Comparison of ENCODE assay signal across 2 cellular contexts in the genomic region with DNA sequence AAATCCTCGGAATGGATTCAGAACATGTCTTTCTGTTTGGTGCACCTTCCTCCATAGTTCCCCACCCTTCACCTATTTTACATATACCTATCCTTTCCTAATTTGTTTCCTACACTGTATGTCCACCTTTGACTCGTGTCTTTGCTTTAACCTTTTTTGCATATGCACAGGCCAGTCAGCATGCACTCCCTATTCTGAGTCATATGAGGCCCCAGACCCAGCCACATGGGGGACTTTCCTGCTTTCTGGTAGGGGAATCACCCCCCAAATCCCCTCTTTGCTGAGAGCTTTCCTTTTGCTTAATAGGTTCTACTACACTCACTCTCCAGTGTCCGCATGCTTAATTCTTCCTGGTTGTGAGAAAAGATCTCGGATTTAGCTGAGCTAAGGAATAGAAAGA.
TF ChIP-seq lines count a peak whose summit lies in the region.

No MANE protein-coding gene starts in this region.

TF ChIP-seq in GM23338, 12 proteins besides CTCF, POLR2A, EP300 and RAD21 (continues in another document):
- TF ChIP-seq, protein P1, sequence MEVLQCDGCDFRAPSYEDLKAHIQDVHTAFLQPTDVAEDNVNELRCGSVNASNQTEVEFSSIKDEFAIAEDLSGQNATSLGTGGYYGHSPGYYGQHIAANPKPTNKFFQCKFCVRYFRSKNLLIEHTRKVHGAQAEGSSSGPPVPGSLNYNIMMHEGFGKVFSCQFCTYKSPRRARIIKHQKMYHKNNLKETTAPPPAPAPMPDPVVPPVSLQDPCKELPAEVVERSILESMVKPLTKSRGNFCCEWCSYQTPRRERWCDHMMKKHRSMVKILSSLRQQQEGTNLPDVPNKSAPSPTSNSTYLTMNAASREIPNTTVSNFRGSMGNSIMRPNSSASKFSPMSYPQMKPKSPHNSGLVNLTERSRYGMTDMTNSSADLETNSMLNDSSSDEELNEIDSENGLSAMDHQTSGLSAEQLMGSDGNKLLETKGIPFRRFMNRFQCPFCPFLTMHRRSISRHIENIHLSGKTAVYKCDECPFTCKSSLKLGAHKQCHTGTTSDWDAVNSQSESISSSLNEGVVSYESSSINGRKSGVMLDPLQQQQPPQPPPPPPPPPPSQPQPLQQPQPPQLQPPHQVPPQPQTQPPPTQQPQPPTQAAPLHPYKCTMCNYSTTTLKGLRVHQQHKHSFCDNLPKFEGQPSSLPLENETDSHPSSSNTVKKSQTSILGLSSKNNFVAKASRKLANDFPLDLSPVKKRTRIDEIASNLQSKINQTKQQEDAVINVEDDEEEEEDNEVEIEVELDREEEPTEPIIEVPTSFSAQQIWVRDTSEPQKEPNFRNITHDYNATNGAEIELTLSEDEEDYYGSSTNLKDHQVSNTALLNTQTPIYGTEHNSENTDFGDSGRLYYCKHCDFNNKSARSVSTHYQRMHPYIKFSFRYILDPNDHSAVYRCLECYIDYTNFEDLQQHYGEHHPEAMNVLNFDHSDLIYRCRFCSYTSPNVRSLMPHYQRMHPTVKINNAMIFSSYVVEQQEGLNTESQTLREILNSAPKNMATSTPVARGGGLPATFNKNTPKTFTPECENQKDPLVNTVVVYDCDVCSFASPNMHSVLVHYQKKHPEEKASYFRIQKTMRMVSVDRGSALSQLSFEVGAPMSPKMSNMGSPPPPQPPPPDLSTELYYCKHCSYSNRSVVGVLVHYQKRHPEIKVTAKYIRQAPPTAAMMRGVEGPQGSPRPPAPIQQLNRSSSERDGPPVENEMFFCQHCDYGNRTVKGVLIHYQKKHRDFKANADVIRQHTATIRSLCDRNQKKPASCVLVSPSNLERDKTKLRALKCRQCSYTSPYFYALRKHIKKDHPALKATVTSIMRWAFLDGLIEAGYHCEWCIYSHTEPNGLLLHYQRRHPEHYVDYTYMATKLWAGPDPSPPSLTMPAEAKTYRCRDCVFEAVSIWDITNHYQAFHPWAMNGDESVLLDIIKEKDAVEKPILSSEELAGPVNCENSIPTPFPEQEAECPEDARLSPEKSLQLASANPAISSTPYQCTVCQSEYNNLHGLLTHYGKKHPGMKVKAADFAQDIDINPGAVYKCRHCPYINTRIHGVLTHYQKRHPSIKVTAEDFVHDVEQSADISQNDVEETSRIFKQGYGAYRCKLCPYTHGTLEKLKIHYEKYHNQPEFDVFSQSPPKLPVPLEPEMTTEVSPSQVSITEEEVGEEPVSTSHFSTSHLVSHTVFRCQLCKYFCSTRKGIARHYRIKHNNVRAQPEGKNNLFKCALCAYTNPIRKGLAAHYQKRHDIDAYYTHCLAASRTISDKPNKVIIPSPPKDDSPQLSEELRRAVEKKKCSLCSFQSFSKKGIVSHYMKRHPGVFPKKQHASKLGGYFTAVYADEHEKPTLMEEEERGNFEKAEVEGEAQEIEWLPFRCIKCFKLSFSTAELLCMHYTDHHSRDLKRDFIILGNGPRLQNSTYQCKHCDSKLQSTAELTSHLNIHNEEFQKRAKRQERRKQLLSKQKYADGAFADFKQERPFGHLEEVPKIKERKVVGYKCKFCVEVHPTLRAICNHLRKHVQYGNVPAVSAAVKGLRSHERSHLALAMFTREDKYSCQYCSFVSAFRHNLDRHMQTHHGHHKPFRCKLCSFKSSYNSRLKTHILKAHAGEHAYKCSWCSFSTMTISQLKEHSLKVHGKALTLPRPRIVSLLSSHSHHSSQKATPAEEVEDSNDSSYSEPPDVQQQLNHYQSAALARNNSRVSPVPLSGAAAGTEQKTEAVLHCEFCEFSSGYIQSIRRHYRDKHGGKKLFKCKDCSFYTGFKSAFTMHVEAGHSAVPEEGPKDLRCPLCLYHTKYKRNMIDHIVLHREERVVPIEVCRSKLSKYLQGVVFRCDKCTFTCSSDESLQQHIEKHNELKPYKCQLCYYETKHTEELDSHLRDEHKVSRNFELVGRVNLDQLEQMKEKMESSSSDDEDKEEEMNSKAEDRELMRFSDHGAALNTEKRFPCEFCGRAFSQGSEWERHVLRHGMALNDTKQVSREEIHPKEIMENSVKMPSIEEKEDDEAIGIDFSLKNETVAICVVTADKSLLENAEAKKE (CRISPR knock-in tag; IDR thresholded peaks at IDR 0.05), result no peak
- TF ChIP-seq EZH2phosphoT487 (IDR thresholded peaks at IDR 0.05; ENCODE audit: unreplicated experiment), result no peak
- no peak for TF ChIP-seq NANOG (IDR thresholded peaks at IDR 0.05; ENCODE audit: borderline replicate concordance)
- no peak for TF ChIP-seq ZNF114 (CRISPR knock-in tag; IDR thresholded peaks at IDR 0.05)
- TF ChIP-seq, protein P2, sequence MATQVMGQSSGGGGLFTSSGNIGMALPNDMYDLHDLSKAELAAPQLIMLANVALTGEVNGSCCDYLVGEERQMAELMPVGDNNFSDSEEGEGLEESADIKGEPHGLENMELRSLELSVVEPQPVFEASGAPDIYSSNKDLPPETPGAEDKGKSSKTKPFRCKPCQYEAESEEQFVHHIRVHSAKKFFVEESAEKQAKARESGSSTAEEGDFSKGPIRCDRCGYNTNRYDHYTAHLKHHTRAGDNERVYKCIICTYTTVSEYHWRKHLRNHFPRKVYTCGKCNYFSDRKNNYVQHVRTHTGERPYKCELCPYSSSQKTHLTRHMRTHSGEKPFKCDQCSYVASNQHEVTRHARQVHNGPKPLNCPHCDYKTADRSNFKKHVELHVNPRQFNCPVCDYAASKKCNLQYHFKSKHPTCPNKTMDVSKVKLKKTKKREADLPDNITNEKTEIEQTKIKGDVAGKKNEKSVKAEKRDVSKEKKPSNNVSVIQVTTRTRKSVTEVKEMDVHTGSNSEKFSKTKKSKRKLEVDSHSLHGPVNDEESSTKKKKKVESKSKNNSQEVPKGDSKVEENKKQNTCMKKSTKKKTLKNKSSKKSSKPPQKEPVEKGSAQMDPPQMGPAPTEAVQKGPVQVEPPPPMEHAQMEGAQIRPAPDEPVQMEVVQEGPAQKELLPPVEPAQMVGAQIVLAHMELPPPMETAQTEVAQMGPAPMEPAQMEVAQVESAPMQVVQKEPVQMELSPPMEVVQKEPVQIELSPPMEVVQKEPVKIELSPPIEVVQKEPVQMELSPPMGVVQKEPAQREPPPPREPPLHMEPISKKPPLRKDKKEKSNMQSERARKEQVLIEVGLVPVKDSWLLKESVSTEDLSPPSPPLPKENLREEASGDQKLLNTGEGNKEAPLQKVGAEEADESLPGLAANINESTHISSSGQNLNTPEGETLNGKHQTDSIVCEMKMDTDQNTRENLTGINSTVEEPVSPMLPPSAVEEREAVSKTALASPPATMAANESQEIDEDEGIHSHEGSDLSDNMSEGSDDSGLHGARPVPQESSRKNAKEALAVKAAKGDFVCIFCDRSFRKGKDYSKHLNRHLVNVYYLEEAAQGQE (IDR thresholded peaks at IDR 0.05; ENCODE audit: unreplicated experiment), result no peak
- TF ChIP-seq CREB1 (CRISPR knock-in tag; IDR thresholded peaks at IDR 0.05; ENCODE audit: low read depth), result no peak
- no peak for TF ChIP-seq JUNB (IDR thresholded peaks at IDR 0.05; ENCODE audit: unreplicated experiment)
- TF ChIP-seq ZNF331 (CRISPR knock-in tag; IDR thresholded peaks at IDR 0.05; ENCODE audit: low read depth), result no peak
- no peak for TF ChIP-seq POLR2AphosphoS5 (IDR thresholded peaks at IDR 0.05; ENCODE audit: low read depth)
- no peak for TF ChIP-seq STAT1 (IDR thresholded peaks at IDR 0.05; ENCODE audit: unreplicated experiment)

TF ChIP-seq in H1, 55 proteins besides CTCF, POLR2A, EP300 and RAD21:
- TF ChIP-seq, protein P3, sequence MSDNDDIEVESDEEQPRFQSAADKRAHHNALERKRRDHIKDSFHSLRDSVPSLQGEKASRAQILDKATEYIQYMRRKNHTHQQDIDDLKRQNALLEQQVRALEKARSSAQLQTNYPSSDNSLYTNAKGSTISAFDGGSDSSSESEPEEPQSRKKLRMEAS (IDR thresholded peaks at IDR 0.05), result no peak
- TF ChIP-seq FOSL1 (IDR thresholded peaks at IDR 0.05; ENCODE audit: insufficient read depth, low read depth, low read length) (no peak), CHD1 (IDR thresholded peaks at IDR 0.05; ENCODE audit: low read depth, low read length) (no peak), POU5F1 (IDR thresholded peaks at IDR 0.05; ENCODE audit: low read depth, low read length) (no peak), SIRT6 (IDR thresholded peaks at IDR 0.05; ENCODE audit: low read length) (no peak), KDM4A (IDR thresholded peaks at IDR 0.05; ENCODE audit: low read depth, low read length, severe bottlenecking) (no peak), HDAC2 (IDR thresholded peaks at IDR 0.05; ENCODE audit: borderline replicate concordance in 1 of 2, low read depth in 2 of 2, low read length in 2 of 2) (no peak), SAP30 (IDR thresholded peaks at IDR 0.05; ENCODE audit: insufficient read depth, insufficient replicate concordance, low read length) (no peak), CBX8 (IDR thresholded peaks at IDR 0.05; ENCODE audit: borderline replicate concordance, low read depth, low read length) (no peak), SIN3A (conservative IDR thresholded peaks at IDR 0.05 in 1 of 2, IDR thresholded peaks at IDR 0.05 in 1 of 2; ENCODE audit: low read depth in 1 of 2, low read length in 2 of 2) (no peak), TCF12 (IDR thresholded peaks at IDR 0.05; ENCODE audit: low read depth, low read length) (no peak), RBBP5 (IDR thresholded peaks at IDR 0.05; ENCODE audit: borderline replicate concordance, low read depth, low read length) (no peak)
- TF ChIP-seq, protein P4, sequence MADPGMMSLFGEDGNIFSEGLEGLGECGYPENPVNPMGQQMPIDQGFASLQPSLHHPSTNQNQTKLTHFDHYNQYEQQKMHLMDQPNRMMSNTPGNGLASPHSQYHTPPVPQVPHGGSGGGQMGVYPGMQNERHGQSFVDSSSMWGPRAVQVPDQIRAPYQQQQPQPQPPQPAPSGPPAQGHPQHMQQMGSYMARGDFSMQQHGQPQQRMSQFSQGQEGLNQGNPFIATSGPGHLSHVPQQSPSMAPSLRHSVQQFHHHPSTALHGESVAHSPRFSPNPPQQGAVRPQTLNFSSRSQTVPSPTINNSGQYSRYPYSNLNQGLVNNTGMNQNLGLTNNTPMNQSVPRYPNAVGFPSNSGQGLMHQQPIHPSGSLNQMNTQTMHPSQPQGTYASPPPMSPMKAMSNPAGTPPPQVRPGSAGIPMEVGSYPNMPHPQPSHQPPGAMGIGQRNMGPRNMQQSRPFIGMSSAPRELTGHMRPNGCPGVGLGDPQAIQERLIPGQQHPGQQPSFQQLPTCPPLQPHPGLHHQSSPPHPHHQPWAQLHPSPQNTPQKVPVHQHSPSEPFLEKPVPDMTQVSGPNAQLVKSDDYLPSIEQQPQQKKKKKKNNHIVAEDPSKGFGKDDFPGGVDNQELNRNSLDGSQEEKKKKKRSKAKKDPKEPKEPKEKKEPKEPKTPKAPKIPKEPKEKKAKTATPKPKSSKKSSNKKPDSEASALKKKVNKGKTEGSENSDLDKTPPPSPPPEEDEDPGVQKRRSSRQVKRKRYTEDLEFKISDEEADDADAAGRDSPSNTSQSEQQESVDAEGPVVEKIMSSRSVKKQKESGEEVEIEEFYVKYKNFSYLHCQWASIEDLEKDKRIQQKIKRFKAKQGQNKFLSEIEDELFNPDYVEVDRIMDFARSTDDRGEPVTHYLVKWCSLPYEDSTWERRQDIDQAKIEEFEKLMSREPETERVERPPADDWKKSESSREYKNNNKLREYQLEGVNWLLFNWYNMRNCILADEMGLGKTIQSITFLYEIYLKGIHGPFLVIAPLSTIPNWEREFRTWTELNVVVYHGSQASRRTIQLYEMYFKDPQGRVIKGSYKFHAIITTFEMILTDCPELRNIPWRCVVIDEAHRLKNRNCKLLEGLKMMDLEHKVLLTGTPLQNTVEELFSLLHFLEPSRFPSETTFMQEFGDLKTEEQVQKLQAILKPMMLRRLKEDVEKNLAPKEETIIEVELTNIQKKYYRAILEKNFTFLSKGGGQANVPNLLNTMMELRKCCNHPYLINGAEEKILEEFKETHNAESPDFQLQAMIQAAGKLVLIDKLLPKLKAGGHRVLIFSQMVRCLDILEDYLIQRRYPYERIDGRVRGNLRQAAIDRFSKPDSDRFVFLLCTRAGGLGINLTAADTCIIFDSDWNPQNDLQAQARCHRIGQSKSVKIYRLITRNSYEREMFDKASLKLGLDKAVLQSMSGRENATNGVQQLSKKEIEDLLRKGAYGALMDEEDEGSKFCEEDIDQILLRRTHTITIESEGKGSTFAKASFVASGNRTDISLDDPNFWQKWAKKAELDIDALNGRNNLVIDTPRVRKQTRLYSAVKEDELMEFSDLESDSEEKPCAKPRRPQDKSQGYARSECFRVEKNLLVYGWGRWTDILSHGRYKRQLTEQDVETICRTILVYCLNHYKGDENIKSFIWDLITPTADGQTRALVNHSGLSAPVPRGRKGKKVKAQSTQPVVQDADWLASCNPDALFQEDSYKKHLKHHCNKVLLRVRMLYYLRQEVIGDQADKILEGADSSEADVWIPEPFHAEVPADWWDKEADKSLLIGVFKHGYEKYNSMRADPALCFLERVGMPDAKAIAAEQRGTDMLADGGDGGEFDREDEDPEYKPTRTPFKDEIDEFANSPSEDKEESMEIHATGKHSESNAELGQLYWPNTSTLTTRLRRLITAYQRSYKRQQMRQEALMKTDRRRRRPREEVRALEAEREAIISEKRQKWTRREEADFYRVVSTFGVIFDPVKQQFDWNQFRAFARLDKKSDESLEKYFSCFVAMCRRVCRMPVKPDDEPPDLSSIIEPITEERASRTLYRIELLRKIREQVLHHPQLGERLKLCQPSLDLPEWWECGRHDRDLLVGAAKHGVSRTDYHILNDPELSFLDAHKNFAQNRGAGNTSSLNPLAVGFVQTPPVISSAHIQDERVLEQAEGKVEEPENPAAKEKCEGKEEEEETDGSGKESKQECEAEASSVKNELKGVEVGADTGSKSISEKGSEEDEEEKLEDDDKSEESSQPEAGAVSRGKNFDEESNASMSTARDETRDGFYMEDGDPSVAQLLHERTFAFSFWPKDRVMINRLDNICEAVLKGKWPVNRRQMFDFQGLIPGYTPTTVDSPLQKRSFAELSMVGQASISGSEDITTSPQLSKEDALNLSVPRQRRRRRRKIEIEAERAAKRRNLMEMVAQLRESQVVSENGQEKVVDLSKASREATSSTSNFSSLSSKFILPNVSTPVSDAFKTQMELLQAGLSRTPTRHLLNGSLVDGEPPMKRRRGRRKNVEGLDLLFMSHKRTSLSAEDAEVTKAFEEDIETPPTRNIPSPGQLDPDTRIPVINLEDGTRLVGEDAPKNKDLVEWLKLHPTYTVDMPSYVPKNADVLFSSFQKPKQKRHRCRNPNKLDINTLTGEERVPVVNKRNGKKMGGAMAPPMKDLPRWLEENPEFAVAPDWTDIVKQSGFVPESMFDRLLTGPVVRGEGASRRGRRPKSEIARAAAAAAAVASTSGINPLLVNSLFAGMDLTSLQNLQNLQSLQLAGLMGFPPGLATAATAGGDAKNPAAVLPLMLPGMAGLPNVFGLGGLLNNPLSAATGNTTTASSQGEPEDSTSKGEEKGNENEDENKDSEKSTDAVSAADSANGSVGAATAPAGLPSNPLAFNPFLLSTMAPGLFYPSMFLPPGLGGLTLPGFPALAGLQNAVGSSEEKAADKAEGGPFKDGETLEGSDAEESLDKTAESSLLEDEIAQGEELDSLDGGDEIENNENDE (IDR thresholded peaks at IDR 0.05; ENCODE audit: insufficient replicate concordance, low read length), result no peak
- TF ChIP-seq, protein P5, sequence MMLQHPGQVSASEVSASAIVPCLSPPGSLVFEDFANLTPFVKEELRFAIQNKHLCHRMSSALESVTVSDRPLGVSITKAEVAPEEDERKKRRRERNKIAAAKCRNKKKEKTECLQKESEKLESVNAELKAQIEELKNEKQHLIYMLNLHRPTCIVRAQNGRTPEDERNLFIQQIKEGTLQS (IDR thresholded peaks at IDR 0.05; ENCODE audit: insufficient read depth, low read depth, low read length), result no peak
